ENCODE assay signal across 1 cellular context in the genomic region with DNA sequence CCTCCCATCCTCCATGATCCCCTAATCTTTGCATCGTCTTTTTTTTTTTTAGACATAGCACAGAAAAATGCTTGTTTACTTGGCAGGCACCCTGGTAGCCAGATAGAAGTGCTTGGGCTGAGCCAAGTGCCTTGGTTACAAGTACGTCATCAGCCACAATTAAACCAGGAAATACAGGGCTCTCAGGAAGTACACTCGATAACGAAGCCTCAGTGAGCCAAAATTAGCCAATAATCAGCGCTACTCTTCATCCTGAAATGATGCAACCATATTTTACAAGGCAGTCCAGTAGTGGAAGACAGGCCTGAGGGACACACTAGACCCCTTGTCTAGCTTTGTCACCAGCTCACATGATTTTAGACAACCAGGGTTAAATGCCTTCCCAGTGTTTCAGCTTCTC.
TF ChIP-seq lines count a peak whose summit lies in the region.

No MANE protein-coding gene starts in this region.

TF ChIP-seq in GM12878, 131 proteins besides CTCF, POLR2A, EP300 and RAD21 (continued from another document):
- TF ChIP-seq CUX1 (IDR thresholded peaks at IDR 0.05; ENCODE audit: insufficient replicate concordance, low read depth, low read length), result no peak
- no peak for TF ChIP-seq CEBPZ (IDR thresholded peaks at IDR 0.05; ENCODE audit: low read depth, low read length)
- TF ChIP-seq FOXK2 (IDR thresholded peaks at IDR 0.05), result no peak
- TF ChIP-seq, protein P1, sequence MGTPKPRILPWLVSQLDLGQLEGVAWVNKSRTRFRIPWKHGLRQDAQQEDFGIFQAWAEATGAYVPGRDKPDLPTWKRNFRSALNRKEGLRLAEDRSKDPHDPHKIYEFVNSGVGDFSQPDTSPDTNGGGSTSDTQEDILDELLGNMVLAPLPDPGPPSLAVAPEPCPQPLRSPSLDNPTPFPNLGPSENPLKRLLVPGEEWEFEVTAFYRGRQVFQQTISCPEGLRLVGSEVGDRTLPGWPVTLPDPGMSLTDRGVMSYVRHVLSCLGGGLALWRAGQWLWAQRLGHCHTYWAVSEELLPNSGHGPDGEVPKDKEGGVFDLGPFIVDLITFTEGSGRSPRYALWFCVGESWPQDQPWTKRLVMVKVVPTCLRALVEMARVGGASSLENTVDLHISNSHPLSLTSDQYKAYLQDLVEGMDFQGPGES (IDR thresholded peaks at IDR 0.05), result no peak
- no peak for TF ChIP-seq GATAD2B (conservative IDR thresholded peaks at IDR 0.05; ENCODE audit: low read depth)
- TF ChIP-seq, protein P2, sequence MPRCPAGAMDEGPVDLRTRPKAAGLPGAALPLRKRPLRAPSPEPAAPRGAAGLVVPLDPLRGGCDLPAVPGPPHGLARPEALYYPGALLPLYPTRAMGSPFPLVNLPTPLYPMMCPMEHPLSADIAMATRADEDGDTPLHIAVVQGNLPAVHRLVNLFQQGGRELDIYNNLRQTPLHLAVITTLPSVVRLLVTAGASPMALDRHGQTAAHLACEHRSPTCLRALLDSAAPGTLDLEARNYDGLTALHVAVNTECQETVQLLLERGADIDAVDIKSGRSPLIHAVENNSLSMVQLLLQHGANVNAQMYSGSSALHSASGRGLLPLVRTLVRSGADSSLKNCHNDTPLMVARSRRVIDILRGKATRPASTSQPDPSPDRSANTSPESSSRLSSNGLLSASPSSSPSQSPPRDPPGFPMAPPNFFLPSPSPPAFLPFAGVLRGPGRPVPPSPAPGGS (IDR thresholded peaks at IDR 0.05; ENCODE audit: borderline replicate concordance, insufficient read depth, low read depth, low read length, poor library complexity, severe bottlenecking), result no peak
- TF ChIP-seq SKIL (IDR thresholded peaks at IDR 0.05; ENCODE audit: low read depth, poor library complexity, severe bottlenecking), result no peak
- no peak for TF ChIP-seq ESRRA (IDR thresholded peaks at IDR 0.05; ENCODE audit: low read length)
- TF ChIP-seq HCFC1 (IDR thresholded peaks at IDR 0.05; ENCODE audit: low read length), result no peak
- TF ChIP-seq ETV6 (conservative IDR thresholded peaks at IDR 0.05 in 1 of 2, IDR thresholded peaks at IDR 0.05 in 1 of 2; ENCODE audit: borderline replicate concordance in 1 of 2, low read depth in 1 of 2), result no peak
- no peak for TF ChIP-seq TAF1 (IDR thresholded peaks at IDR 0.05; ENCODE audit: borderline replicate concordance, low read depth, low read length)
- no peak for TF ChIP-seq E4F1 (IDR thresholded peaks at IDR 0.05; ENCODE audit: borderline replicate concordance, partially characterized antibody)
- no peak for TF ChIP-seq BRCA1 (IDR thresholded peaks at IDR 0.05; ENCODE audit: low read depth, low read length)
